In the genomic region with DNA sequence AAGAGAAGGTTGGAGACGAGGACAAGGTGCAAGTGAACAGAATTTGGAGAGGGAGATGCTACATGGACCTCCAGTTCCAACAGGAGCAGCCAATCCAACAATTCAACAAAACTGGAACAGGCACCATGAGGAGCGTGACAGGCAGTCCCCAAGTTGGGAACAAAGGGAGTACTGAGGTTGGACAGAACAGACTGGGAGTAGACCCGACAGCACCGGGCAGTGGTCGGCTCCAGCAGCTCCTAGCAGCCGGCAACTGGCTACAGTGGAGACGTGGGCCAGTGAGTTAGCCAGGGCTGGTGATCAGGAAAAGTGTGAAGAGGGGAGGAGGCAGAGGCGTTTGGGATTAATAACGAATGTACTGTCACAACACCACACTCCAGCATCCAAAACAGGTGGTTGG, we compare ENCODE assay signal across 17 cellular contexts.
"Had no signal": no experiment of that assay in that cellular context is flagged by ENCODE, and none has a peak within 500 bp of the region (broad histone marks: within the 10 kb centered on the region; RNA-seq: fewer than 3 reads in every experiment).

No MANE protein-coding gene starts in this region.

- H3K36me3 ChIP-seq: lower lobe of right lung, neutrophil, pancreas, thoracic aorta, transverse colon, upper lobe of right lung, vagina had no signal

- ATAC-seq: left ventricle myocardium superior; lower lobe of right lung; natural killer cell; pancreas; sciatic nerve; stimulated activated naive B cell treated with anti-CD40 and anti-IgM and Interleukin-4, amounts not matched to agents 10 μg/mL and 1 μg/mL and 100 μg/mL, for 72 hours; upper lobe of right lung had no signal

- H3K4me3 Mint-ChIP-seq: natural killer cell; stimulated activated naive B cell treated with anti-CD40 and anti-IgM and Interleukin-4, amounts not matched to agents 10 μg/mL and 1 μg/mL and 100 μg/mL, for 72 hours; stimulated activated naive CD8-positive, alpha-beta T cell treated with anti-CD3 and anti-CD28 coated beads, Interleukin-15, Interleukin-2, amounts not matched to agents 100 ng/mL and 50 ng/mL, for 24 hours had no signal

- H3K27me3 Mint-ChIP-seq: stimulated activated naive B cell treated with anti-CD40 and anti-IgM and Interleukin-4, amounts not matched to agents 10 μg/mL and 1 μg/mL and 100 μg/mL, for 72 hours; stimulated activated naive CD8-positive, alpha-beta T cell treated with anti-CD3 and anti-CD28 coated beads, Interleukin-15, Interleukin-2, amounts not matched to agents 100 ng/mL and 50 ng/mL, for 24 hours had no signal

- H3K4me1 ChIP-seq: lower lobe of right lung, pancreas, vagina had no signal

- H3K9me3 ChIP-seq: lower lobe of right lung, neutrophil, pancreas, thoracic aorta, transverse colon, upper lobe of right lung, vagina had no signal

- H3K36me3 Mint-ChIP-seq: natural killer cell had no signal

- H3K4me3 ChIP-seq: dorsolateral prefrontal cortex, lower lobe of right lung, pancreas, thoracic aorta, transverse colon, upper lobe of right lung, vagina had no signal

- H3K4me1 Mint-ChIP-seq: natural killer cell had no signal

- H3K27ac ChIP-seq: dorsolateral prefrontal cortex, lower lobe of right lung, neutrophil, pancreas, thoracic aorta, transverse colon, upper lobe of right lung, vagina had no signal

- H3K27me3 ChIP-seq: dorsolateral prefrontal cortex, pancreas, transverse colon, upper lobe of right lung, vagina had no signal

- H3K27ac Mint-ChIP-seq: natural killer cell; stimulated activated naive B cell treated with anti-CD40 and anti-IgM and Interleukin-4, amounts not matched to agents 10 μg/mL and 1 μg/mL and 100 μg/mL, for 72 hours; stimulated activated naive CD8-positive, alpha-beta T cell treated with anti-CD3 and anti-CD28 coated beads, Interleukin-15, Interleukin-2, amounts not matched to agents 100 ng/mL and 50 ng/mL, for 24 hours had no signal

- H3K9me3 Mint-ChIP-seq: natural killer cell; stimulated activated naive B cell treated with anti-CD40 and anti-IgM and Interleukin-4, amounts not matched to agents 10 μg/mL and 1 μg/mL and 100 μg/mL, for 72 hours; stimulated activated naive CD8-positive, alpha-beta T cell treated with anti-CD3 and anti-CD28 coated beads, Interleukin-15, Interleukin-2, amounts not matched to agents 100 ng/mL and 50 ng/mL, for 24 hours had no signal

- DNase-seq: dorsolateral prefrontal cortex; effector CD4-positive, alpha-beta T cell; hypothalamus; left ventricle myocardium superior; lower lobe of right lung; natural killer cell; pancreas; stimulated activated CD4-positive, alpha-beta T cell treated with anti-CD3 and anti-CD28 coated beads, Interleukin-2, amount 100 ng/mL, for 24 hours; stimulated activated CD4-positive, alpha-beta T cell treated with anti-CD3 and anti-CD28 coated beads, Interleukin-4, amount 100 ng/mL, for 24 hours; stimulated activated naive B cell treated with anti-CD40 and anti-IgM and Interleukin-4, amounts not matched to agents 10 μg/mL and 1 μg/mL and 100 μg/mL, for 72 hours; transverse colon; upper lobe of right lung had no signal
